Comparison of ENCODE assay signal across 8 cellular contexts in genomic region chr17:980406-981291, GRCh38. TPM values are rescaled to one million over a fixed set of nuclear protein-coding genes. Genes with fewer than 3 reads are reported as not detected.
A peak's percentile ranks its signal among the peaks of the same experiment; 100 is the strongest.
DNase-seq lines count a peak whose midpoint lies in the region; ATAC-seq and TF ChIP-seq lines count a peak whose summit lies in the region.

No MANE protein-coding gene starts in this region.

- peaks cover 12 to 28% (median 25%) of the 10 kb centered on the region in 5 donors for H3K27me3 Mint-ChIP-seq in naive thymus-derived CD8-positive, alpha-beta T cell
- peaks cover 16 to 23% of the 10 kb centered on the region in 2 donors for H3K27me3 Mint-ChIP-seq in stimulated activated naive B cell treated with anti-CD40 and anti-IgM and Interleukin-4, amounts not matched to agents 10 μg/mL and 1 μg/mL and 100 μg/mL, for 72 hours

- peaks cover 31% of the 10 kb centered on the region for H3K27me3 ChIP-seq in KMS-11 (ENCODE audit: insufficient read depth, low read depth)

- H3K4me3 Mint-ChIP-seq in naive thymus-derived CD8-positive, alpha-beta T cell = peak overlapping the region; percentile 77 to 88 (median 85)
- H3K4me3 Mint-ChIP-seq in stimulated activated naive B cell treated with anti-CD40 and anti-IgM and Interleukin-4, amounts not matched to agents 10 μg/mL and 1 μg/mL and 100 μg/mL, for 72 hours = peak overlapping the region; percentile 87 to 91

- H2AFZ ChIP-seq in KMS-11 (ENCODE audit: low read depth) = peak overlapping the region; percentile 41; the same call in 1 of the 2 replicates

- no peaks in the 10 kb centered on the region for H3K9me3 Mint-ChIP-seq in naive thymus-derived CD8-positive, alpha-beta T cell
- no peaks in the 10 kb centered on the region for H3K9me3 Mint-ChIP-seq in stimulated activated naive B cell treated with anti-CD40 and anti-IgM and Interleukin-4, amounts not matched to agents 10 μg/mL and 1 μg/mL and 100 μg/mL, for 72 hours

- no peak overlapping the region for H3K27ac ChIP-seq in KMS-11

- no peak overlapping the region for H3K4me3 ChIP-seq in KMS-11 (IDR thresholded peaks at IDR 0.05; ENCODE audit: insufficient read depth, low read depth, low read length)

- H3K4me2 ChIP-seq in KMS-11 = peak overlapping the region; percentile 45; the same call in 1 of the 2 replicates

- peak; percentile 70 for TF ChIP-seq CTCF in GM10266 (IDR thresholded peaks at IDR 0.05; ENCODE audit: control insufficient read depth, insufficient read depth, low read depth, missing control alignments)
- TF ChIP-seq CTCF in KMS-11 (conservative IDR thresholded peaks at IDR 0.05; ENCODE audit: low read depth, low read length) = peak; percentile 45

- no peaks in the 10 kb centered on the region for H3K36me3 ChIP-seq in KMS-11 (ENCODE audit: insufficient read depth)

- H3K9ac ChIP-seq in KMS-11 = no peak overlapping the region

- H3K79me2 ChIP-seq in KMS-11 (ENCODE audit: insufficient read depth, low read depth) = no peaks in the 10 kb centered on the region

- H3K27ac Mint-ChIP-seq in naive thymus-derived CD8-positive, alpha-beta T cell = peak overlapping the region; percentile 5 to 90 (median 80)
- peak overlapping the region; percentile 43 for H3K27ac Mint-ChIP-seq in stimulated activated naive B cell treated with anti-CD40 and anti-IgM and Interleukin-4, amounts not matched to agents 10 μg/mL and 1 μg/mL and 100 μg/mL, for 72 hours

- peak; percentile 81 for DNase-seq in GM10266 (ENCODE audit: extremely low spot score)
- peak; percentile 79 for DNase-seq in RPMI7951 (ENCODE audit: low read depth)
- DNase-seq in activated T-helper 1 cell treated with Interleukin-2 at 50 U/mL for 16 hours (ENCODE audit: low read depth) = peak; percentile 67
- peak; percentile 87 for DNase-seq in fibroblast of peridontal ligament (ENCODE audit: extremely low read depth)
- DNase-seq in naive thymus-derived CD8-positive, alpha-beta T cell = peak; percentile 62 to 91 (median 80)
- peak; percentile 72 for DNase-seq in stimulated activated naive B cell treated with anti-CD40 and anti-IgM and Interleukin-4, amounts not matched to agents 10 μg/mL and 1 μg/mL and 100 μg/mL, for 72 hours

- POLR2A ChIA-PET in naive thymus-derived CD8-positive, alpha-beta T cell (lab: Charles Lee) = interaction anchor here (0.6 to 2.7 kb wide), 12 partner anchors 12 to 683 kb away, joined by 3 to 27 read pairs (median 4); partner anchors contain the start of genes GLOD4, MRM3 and TIMM22

- peak; percentile 78 to 84 for ATAC-seq in naive thymus-derived CD8-positive, alpha-beta T cell
- peak; percentile 78 to 82 for ATAC-seq in stimulated activated naive B cell treated with anti-CD40 and anti-IgM and Interleukin-4, amounts not matched to agents 10 μg/mL and 1 μg/mL and 100 μg/mL, for 72 hours (replicated peaks)
- ATAC-seq in HG03457 (IDR thresholded peaks at IDR 0.05; ENCODE audit: unreplicated experiment) = no peak

- no peaks in the 10 kb centered on the region for H3K36me3 Mint-ChIP-seq in naive thymus-derived CD8-positive, alpha-beta T cell
- H3K36me3 Mint-ChIP-seq in stimulated activated naive B cell treated with anti-CD40 and anti-IgM and Interleukin-4, amounts not matched to agents 10 μg/mL and 1 μg/mL and 100 μg/mL, for 72 hours = no peaks in the 10 kb centered on the region

- peaks cover 6% of the 10 kb centered on the region for H3K4me1 ChIP-seq in KMS-11 (ENCODE audit: low read depth, poor library complexity, severe bottlenecking)

- peaks cover 9 to 21% (median 17%) of the 10 kb centered on the region in 4 donors for H3K4me1 Mint-ChIP-seq in naive thymus-derived CD8-positive, alpha-beta T cell
- peaks cover 16 to 23% of the 10 kb centered on the region in 2 donors for H3K4me1 Mint-ChIP-seq in stimulated activated naive B cell treated with anti-CD40 and anti-IgM and Interleukin-4, amounts not matched to agents 10 μg/mL and 1 μg/mL and 100 μg/mL, for 72 hours

- no peaks in the 10 kb centered on the region for H4K20me1 ChIP-seq in KMS-11 (ENCODE audit: insufficient read depth)

RNA-seq across cellular contexts. Expression of gene NXN, which starts 1.1 kb away (rescaled TPM):
- 5.9 and 8.4 TPM in 2 replicates for total RNA-seq in RPMI7951 (2014; rRNA removed; shearing (Covaris generic))
- under 1 TPM; 0.49 to 0.70 TPM for total RNA-seq in naive thymus-derived CD8-positive, alpha-beta T cell
- polyA plus RNA-seq in naive thymus-derived CD8-positive, alpha-beta T cell = under 1 TPM; 0.06 to 0.85 (median 0.07) TPM

RNA-seq across cellular contexts. Expression of gene TIMM22, which starts 16.3 kb away (rescaled TPM):
- total RNA-seq in RPMI7951 (2014; rRNA removed; shearing (Covaris generic)) = 13.6 and 16.4 TPM in 2 replicates
- total RNA-seq in naive thymus-derived CD8-positive, alpha-beta T cell = 10 to 100 TPM; 14.5 to 15.9 TPM
- polyA plus RNA-seq in naive thymus-derived CD8-positive, alpha-beta T cell = 10 to 100 TPM; 20.8 to 25.2 (median 23.5) TPM
